In genomic region chr18:7683753-7684152, GRCh38 we compare ENCODE assay signal across 18 cellular contexts.
DNase-seq lines count a peak whose midpoint lies in the region; ATAC-seq, FAIRE-seq and TF ChIP-seq lines count a peak whose summit lies in the region.
"Had no signal": no experiment of that assay in that cellular context is flagged by ENCODE, and none has a peak within 500 bp of the region (broad histone marks: within the 10 kb centered on the region; RNA-seq: fewer than 3 reads in every experiment).

No MANE protein-coding gene starts in this region.

- no peaks in the 10 kb centered on the region for H3K36me3 Mint-ChIP-seq in GM23338 (ENCODE audit: low read depth)

- intact Hi-C loops in left ventricle myocardium superior (cut with micrococcal nuclease) = loop anchor here (2.0 kb wide), 1 partner anchor 27 kb away; no protein-coding TSS in a partner anchor

- H3K27ac ChIP-seq in GM23338 (ENCODE audit: low read depth) (no peak overlapping the region), mesenchymal stem cell (ENCODE audit: low read length, poor library complexity, severe bottlenecking) (peak overlapping the region; percentile 2)
- H3K27ac ChIP-seq: SJSA1 had no signal

- peaks cover 22% of the 10 kb centered on the region for H3K4me1 Mint-ChIP-seq in GM23338

- FAIRE-seq in bronchial epithelial cell (lab: Jason Lieb, UNC) = peak; percentile 23
- FAIRE-seq: GM19239 had no signal

- no peak overlapping the region for H3K9ac ChIP-seq in mesenchymal stem cell (ENCODE audit: low read length)

- no peak overlapping the region for H2AK5ac ChIP-seq in mesenchymal stem cell (ENCODE audit: low read length, severe bottlenecking)

- peak; percentile 97 for ATAC-seq in GM23338
- ATAC-seq in left ventricle myocardium superior = peak; percentile 80
- no peak for ATAC-seq in HG03097 (IDR thresholded peaks at IDR 0.05; ENCODE audit: low FRiP score, unreplicated experiment)

- H3K27me3 Mint-ChIP-seq in GM23338 (ENCODE audit: insufficient read depth, low read depth, poor library complexity) = peaks cover 2% of the 10 kb centered on the region

- no peak overlapping the region for H3K23ac ChIP-seq in mesenchymal stem cell (ENCODE audit: low read length in 2 of 2)

- H3K36me3 ChIP-seq in GM23338 (ENCODE audit: insufficient read depth) (no peaks in the 10 kb centered on the region), bronchial epithelial cell (ENCODE audit: control insufficient read depth, insufficient read depth, low read length) (no peaks in the 10 kb centered on the region), mesenchymal stem cell (ENCODE audit: control insufficient read depth in 1 of 2, insufficient read depth in 2 of 2, low read depth in 1 of 2, low read length in 2 of 2) (peaks cover 0 to 3% of the 10 kb centered on the region in 2 experiments)
- H3K36me3 ChIP-seq: SJSA1 had no signal

- no peak overlapping the region for H3K14ac ChIP-seq in mesenchymal stem cell (ENCODE audit: low read length in 2 of 2)

- H4K20me1 ChIP-seq in GM23338 (replicated peaks; ENCODE audit: insufficient read depth) = no peaks in the 10 kb centered on the region

- H4K91ac ChIP-seq in mesenchymal stem cell (ENCODE audit: low read length) = no peak overlapping the region

- H3K4me1 ChIP-seq in GM23338 (ENCODE audit: insufficient read depth) (peaks cover 6% of the 10 kb centered on the region; the same call in 1 of the 2 replicates), mesenchymal stem cell (ENCODE audit: control insufficient read depth, insufficient read depth, low read depth, low read length) (peaks cover 6% of the 10 kb centered on the region)

- no peaks in the 10 kb centered on the region for H3K9me3 ChIP-seq in mesenchymal stem cell (ENCODE audit: control insufficient read depth, low read length)
- H3K9me3 ChIP-seq: SJSA1 had no signal

- H2AFZ ChIP-seq in GM23338 = no peak overlapping the region
- H2AFZ ChIP-seq in mesenchymal stem cell (ENCODE audit: low read depth, low read length) = no peak overlapping the region

- H3K18ac ChIP-seq in mesenchymal stem cell (ENCODE audit: low read depth in 1 of 2, low read length in 2 of 2) = no peak overlapping the region

- 82% methylated on average over 3 of the region's 3 CpGs for WGBS in mesenchymal stem cell

- H3K4me2 ChIP-seq in GM23338 (no peak overlapping the region), mesenchymal stem cell (ENCODE audit: low read length, poor library complexity, severe bottlenecking) (no peak overlapping the region)

- peaks cover 26% of the 10 kb centered on the region for H3K79me1 ChIP-seq in mesenchymal stem cell (replicated peaks; ENCODE audit: low read length, poor library complexity, severe bottlenecking)

- no peaks in the 10 kb centered on the region for H3K9me2 ChIP-seq in GM23338 (ENCODE audit: insufficient read depth)

- no peak overlapping the region for H4K8ac ChIP-seq in mesenchymal stem cell (ENCODE audit: low read length)

- H2BK120ac ChIP-seq in mesenchymal stem cell (ENCODE audit: low read depth, low read length) = no peak overlapping the region

- DNase-seq in GM23338 (ENCODE audit: low spot score) (peak; percentile 80), bronchial epithelial cell (ENCODE audit: low read depth) (no peak), left ventricle myocardium superior (no peak), mesenchymal stem cell (no peak), NCI-H2171 (lab: John Stamatoyannopoulos, UW) (no peak), HT-29 (ENCODE audit: low spot score) (no peak), NCI-H2081 treated with DMSO at 0.1 percent for 48 hours (lab: John Stamatoyannopoulos, UW) (no peak)
- DNase-seq: C1 segment of cervical spinal cord, DMS 273 treated with DMSO at 0.1 percent for 48 hours, HCEC 1CT, KBM-7, NCI-H1436, NCI-H2029, NCI-H748 treated with DMSO at 0.1 percent for 48 hours, RPMI8226 had no signal

- no peak overlapping the region for H3K4ac ChIP-seq in mesenchymal stem cell (ENCODE audit: low read depth in 1 of 2, low read length in 2 of 2)

- no peaks in the 10 kb centered on the region for H3K9me3 Mint-ChIP-seq in GM23338

- H2BK5ac ChIP-seq in mesenchymal stem cell (ENCODE audit: low read depth, low read length, poor library complexity, severe bottlenecking) = no peak overlapping the region

- no peak overlapping the region for H2BK15ac ChIP-seq in mesenchymal stem cell (ENCODE audit: low read depth, poor library complexity, severe bottlenecking)

- no peaks in the 10 kb centered on the region for H3F3A ChIP-seq in GM23338 (replicated peaks; ENCODE audit: low read depth)

- H2BK12ac ChIP-seq in mesenchymal stem cell (ENCODE audit: low read length in 2 of 2) = no peak overlapping the region

- H3K4me3 ChIP-seq in GM23338 (no peak overlapping the region), bronchial epithelial cell (ENCODE audit: low read depth, low read length) (no peak overlapping the region), mesenchymal stem cell (ENCODE audit: insufficient read depth in 1 of 2, low read depth in 1 of 2, low read length in 2 of 2) (no peak overlapping the region)
- H3K4me3 ChIP-seq: SJSA1 had no signal

- H3K27me3 ChIP-seq in GM23338 (ENCODE audit: insufficient read depth) (no peaks in the 10 kb centered on the region), bronchial epithelial cell (ENCODE audit: control insufficient read depth, insufficient read depth, low read length) (no peaks in the 10 kb centered on the region), mesenchymal stem cell (ENCODE audit: control insufficient read depth in 1 of 2, insufficient read depth in 1 of 2, low read length in 2 of 2) (no peaks in the 10 kb centered on the region)
- H3K27me3 ChIP-seq: SJSA1 had no signal

- no peak for TF ChIP-seq CTCF in GM23338 (conservative IDR thresholded peaks at IDR 0.05; ENCODE audit: low read depth in 2 of 2)
- no peak for TF ChIP-seq CTCF in bronchial epithelial cell (IDR thresholded peaks at IDR 0.05; ENCODE audit: insufficient read depth, low read length, severe bottlenecking)

- H3K4me3 Mint-ChIP-seq in GM23338 = no peak overlapping the region

- H3K79me2 ChIP-seq in GM23338 (replicated peaks; ENCODE audit: insufficient read depth) = no peaks in the 10 kb centered on the region

- no peak overlapping the region for H3K27ac Mint-ChIP-seq in GM23338

TF ChIP-seq in GM23338, 12 proteins besides CTCF, POLR2A, EP300 and RAD21:
- TF ChIP-seq JUNB (IDR thresholded peaks at IDR 0.05; ENCODE audit: unreplicated experiment) = no peak
- TF ChIP-seq, protein P1, sequence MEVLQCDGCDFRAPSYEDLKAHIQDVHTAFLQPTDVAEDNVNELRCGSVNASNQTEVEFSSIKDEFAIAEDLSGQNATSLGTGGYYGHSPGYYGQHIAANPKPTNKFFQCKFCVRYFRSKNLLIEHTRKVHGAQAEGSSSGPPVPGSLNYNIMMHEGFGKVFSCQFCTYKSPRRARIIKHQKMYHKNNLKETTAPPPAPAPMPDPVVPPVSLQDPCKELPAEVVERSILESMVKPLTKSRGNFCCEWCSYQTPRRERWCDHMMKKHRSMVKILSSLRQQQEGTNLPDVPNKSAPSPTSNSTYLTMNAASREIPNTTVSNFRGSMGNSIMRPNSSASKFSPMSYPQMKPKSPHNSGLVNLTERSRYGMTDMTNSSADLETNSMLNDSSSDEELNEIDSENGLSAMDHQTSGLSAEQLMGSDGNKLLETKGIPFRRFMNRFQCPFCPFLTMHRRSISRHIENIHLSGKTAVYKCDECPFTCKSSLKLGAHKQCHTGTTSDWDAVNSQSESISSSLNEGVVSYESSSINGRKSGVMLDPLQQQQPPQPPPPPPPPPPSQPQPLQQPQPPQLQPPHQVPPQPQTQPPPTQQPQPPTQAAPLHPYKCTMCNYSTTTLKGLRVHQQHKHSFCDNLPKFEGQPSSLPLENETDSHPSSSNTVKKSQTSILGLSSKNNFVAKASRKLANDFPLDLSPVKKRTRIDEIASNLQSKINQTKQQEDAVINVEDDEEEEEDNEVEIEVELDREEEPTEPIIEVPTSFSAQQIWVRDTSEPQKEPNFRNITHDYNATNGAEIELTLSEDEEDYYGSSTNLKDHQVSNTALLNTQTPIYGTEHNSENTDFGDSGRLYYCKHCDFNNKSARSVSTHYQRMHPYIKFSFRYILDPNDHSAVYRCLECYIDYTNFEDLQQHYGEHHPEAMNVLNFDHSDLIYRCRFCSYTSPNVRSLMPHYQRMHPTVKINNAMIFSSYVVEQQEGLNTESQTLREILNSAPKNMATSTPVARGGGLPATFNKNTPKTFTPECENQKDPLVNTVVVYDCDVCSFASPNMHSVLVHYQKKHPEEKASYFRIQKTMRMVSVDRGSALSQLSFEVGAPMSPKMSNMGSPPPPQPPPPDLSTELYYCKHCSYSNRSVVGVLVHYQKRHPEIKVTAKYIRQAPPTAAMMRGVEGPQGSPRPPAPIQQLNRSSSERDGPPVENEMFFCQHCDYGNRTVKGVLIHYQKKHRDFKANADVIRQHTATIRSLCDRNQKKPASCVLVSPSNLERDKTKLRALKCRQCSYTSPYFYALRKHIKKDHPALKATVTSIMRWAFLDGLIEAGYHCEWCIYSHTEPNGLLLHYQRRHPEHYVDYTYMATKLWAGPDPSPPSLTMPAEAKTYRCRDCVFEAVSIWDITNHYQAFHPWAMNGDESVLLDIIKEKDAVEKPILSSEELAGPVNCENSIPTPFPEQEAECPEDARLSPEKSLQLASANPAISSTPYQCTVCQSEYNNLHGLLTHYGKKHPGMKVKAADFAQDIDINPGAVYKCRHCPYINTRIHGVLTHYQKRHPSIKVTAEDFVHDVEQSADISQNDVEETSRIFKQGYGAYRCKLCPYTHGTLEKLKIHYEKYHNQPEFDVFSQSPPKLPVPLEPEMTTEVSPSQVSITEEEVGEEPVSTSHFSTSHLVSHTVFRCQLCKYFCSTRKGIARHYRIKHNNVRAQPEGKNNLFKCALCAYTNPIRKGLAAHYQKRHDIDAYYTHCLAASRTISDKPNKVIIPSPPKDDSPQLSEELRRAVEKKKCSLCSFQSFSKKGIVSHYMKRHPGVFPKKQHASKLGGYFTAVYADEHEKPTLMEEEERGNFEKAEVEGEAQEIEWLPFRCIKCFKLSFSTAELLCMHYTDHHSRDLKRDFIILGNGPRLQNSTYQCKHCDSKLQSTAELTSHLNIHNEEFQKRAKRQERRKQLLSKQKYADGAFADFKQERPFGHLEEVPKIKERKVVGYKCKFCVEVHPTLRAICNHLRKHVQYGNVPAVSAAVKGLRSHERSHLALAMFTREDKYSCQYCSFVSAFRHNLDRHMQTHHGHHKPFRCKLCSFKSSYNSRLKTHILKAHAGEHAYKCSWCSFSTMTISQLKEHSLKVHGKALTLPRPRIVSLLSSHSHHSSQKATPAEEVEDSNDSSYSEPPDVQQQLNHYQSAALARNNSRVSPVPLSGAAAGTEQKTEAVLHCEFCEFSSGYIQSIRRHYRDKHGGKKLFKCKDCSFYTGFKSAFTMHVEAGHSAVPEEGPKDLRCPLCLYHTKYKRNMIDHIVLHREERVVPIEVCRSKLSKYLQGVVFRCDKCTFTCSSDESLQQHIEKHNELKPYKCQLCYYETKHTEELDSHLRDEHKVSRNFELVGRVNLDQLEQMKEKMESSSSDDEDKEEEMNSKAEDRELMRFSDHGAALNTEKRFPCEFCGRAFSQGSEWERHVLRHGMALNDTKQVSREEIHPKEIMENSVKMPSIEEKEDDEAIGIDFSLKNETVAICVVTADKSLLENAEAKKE (CRISPR knock-in tag; IDR thresholded peaks at IDR 0.05) = peak; percentile 46; the same call in 1 of the 2 replicates
- no peak for TF ChIP-seq NANOG (IDR thresholded peaks at IDR 0.05; ENCODE audit: borderline replicate concordance)
